In genomic region chr2:223601932-223602676, GRCh38 we compare ENCODE assay signal across 8 cellular contexts. TPM values are rescaled to one million over a fixed set of nuclear protein-coding genes. Genes with fewer than 3 reads are reported as not detected.
DNase-seq lines count a peak whose midpoint lies in the region; ATAC-seq and TF ChIP-seq lines count a peak whose summit lies in the region.

Gene SCG2 (minus strand): TSS chr2:223602361. CDS start chr2:223599282, 3,079 bp downstream.

- H3K4me3 Mint-ChIP-seq in activated T-helper 2 cell treated with anti-CD3 and anti-CD28 coated beads, Interferon-gamma antibody, Interleukin-2, Interleukin-4, amounts not matched to agents 10 μg/mL and 5 μg/mL and 100 μg/mL, durations not matched to agents 14 hours and 24 hours and 36 hours (ENCODE audit: low read depth), result no peak within 1 kb of the TSS

- H3K36me3 ChIP-seq in BJ (ENCODE audit: control insufficient read depth, insufficient read depth, low read length) (no peaks in the 10 kb centered on the region), parathyroid adenoma (ENCODE audit: control insufficient read depth, insufficient read depth, low read length) (no peaks in the 10 kb centered on the region)

- H3K27ac Mint-ChIP-seq in activated T-helper 2 cell treated with anti-CD3 and anti-CD28 coated beads, Interferon-gamma antibody, Interleukin-2, Interleukin-4, amounts not matched to agents 10 μg/mL and 5 μg/mL and 100 μg/mL, durations not matched to agents 14 hours and 24 hours and 36 hours, result no peak within 1 kb of the TSS

- no peaks in the 10 kb centered on the region for H3K27me3 ChIP-seq in BJ (ENCODE audit: control insufficient read depth, insufficient read depth, low read length)
- H3K27me3 ChIP-seq in parathyroid adenoma (ENCODE audit: control insufficient read depth, insufficient read depth, low read length), result no peaks in the 10 kb centered on the region

- POLR2A ChIA-PET in BJ (lab: Charles Lee), result no interaction called here

- H3K9ac ChIP-seq in parathyroid adenoma, result no peak within 1 kb of the TSS

- CTCF ChIA-PET in BJ (lab: Yijun Ruan, JAX), result interaction anchor here (0.6 to 1.3 kb wide), 5 partner anchors 59 to 1777 kb away, joined by 3 to 5 read pairs (median 3); no protein-coding TSS in a partner anchor

- no peaks in the 10 kb centered on the region for H3K9me3 Mint-ChIP-seq in activated T-helper 2 cell treated with anti-CD3 and anti-CD28 coated beads, Interferon-gamma antibody, Interleukin-2, Interleukin-4, amounts not matched to agents 10 μg/mL and 5 μg/mL and 100 μg/mL, durations not matched to agents 14 hours and 24 hours and 36 hours

- H2AFZ ChIP-seq in parathyroid adenoma, result peak within 1 kb of the TSS; percentile 45

- DNase-seq in BJ (ENCODE audit: low read depth) (no peak), NCI-H69 (lab: John Stamatoyannopoulos, UW) (peak; percentile 88), head of caudate nucleus (peak; percentile 60 to 93 (median 80)), germinal center (ENCODE audit: low spot score) (no peak)
- DNase-seq in activated T-helper 2 cell treated with anti-CD3 and anti-CD28 coated beads, Interferon-gamma antibody, Interleukin-2, Interleukin-4, amounts not matched to agents 10 μg/mL and 5 μg/mL and 100 μg/mL, durations not matched to agents 14 hours and 24 hours and 36 hours (ENCODE audit: low spot score), result peak; percentile 33

- peak; percentile 44; the same call in 1 of the 2 replicates for TF ChIP-seq CTCF in BJ (IDR thresholded peaks at IDR 0.05; ENCODE audit: insufficient read depth, low read depth, low read length)
- peak; percentile 58 for TF ChIP-seq CTCF in parathyroid adenoma (IDR thresholded peaks at IDR 0.05)

- H3K27me3 Mint-ChIP-seq in activated T-helper 2 cell treated with anti-CD3 and anti-CD28 coated beads, Interferon-gamma antibody, Interleukin-2, Interleukin-4, amounts not matched to agents 10 μg/mL and 5 μg/mL and 100 μg/mL, durations not matched to agents 14 hours and 24 hours and 36 hours (ENCODE audit: low read depth), result peaks cover 5% of the 10 kb centered on the region

- H3K4me1 ChIP-seq in parathyroid adenoma, result peaks cover 8% of the 10 kb centered on the region

- no peaks in the 10 kb centered on the region for H3K79me2 ChIP-seq in parathyroid adenoma

- peak; percentile 63 for ATAC-seq in GM19025 (IDR thresholded peaks at IDR 0.05; ENCODE audit: low read depth, unreplicated experiment)
- ATAC-seq in HG03378 (IDR thresholded peaks at IDR 0.05; ENCODE audit: unreplicated experiment), result peak; percentile 87

- no peaks in the 10 kb centered on the region for H3K9me3 ChIP-seq in parathyroid adenoma (ENCODE audit: control insufficient read depth, low read length)

- H3K4me1 Mint-ChIP-seq in activated T-helper 2 cell treated with anti-CD3 and anti-CD28 coated beads, Interferon-gamma antibody, Interleukin-2, Interleukin-4, amounts not matched to agents 10 μg/mL and 5 μg/mL and 100 μg/mL, durations not matched to agents 14 hours and 24 hours and 36 hours (ENCODE audit: low read depth), result peaks cover 2% of the 10 kb centered on the region

- H3K4me3 ChIP-seq in BJ (ENCODE audit: low read depth, low read length) (no peak within 1 kb of the TSS), parathyroid adenoma (ENCODE audit: low read depth, low read length) (no peak within 1 kb of the TSS)

- peak within 1 kb of the TSS; percentile 2 for H3K4me2 ChIP-seq in parathyroid adenoma (ENCODE audit: low read length)

- intact Hi-C loops in activated T-helper 2 cell treated with anti-CD3 and anti-CD28 coated beads, Interferon-gamma antibody, Interleukin-2, Interleukin-4, amounts not matched to agents 10 μg/mL and 5 μg/mL and 100 μg/mL, durations not matched to agents 14 hours and 24 hours and 36 hours (cut with micrococcal nuclease), result no loop called here
- intact Hi-C loops in head of caudate nucleus (cut with DNase I), result no loop called here

- H3K27ac ChIP-seq in parathyroid adenoma, result peak within 1 kb of the TSS; percentile 25

- H3K36me3 Mint-ChIP-seq in activated T-helper 2 cell treated with anti-CD3 and anti-CD28 coated beads, Interferon-gamma antibody, Interleukin-2, Interleukin-4, amounts not matched to agents 10 μg/mL and 5 μg/mL and 100 μg/mL, durations not matched to agents 14 hours and 24 hours and 36 hours (ENCODE audit: low read depth), result no peaks in the 10 kb centered on the region

RNA-seq across cellular contexts. Expression of gene SCG2, which starts in this region (rescaled TPM):
- polyA plus RNA-seq in BJ (2011; rRNA removed), result 0.17 and 0.26 TPM in 2 replicates
- polyA minus RNA-seq in BJ (2011; rRNA and poly(A)+ RNA removed), result 0.05 TPM in 1 of 2 replicates, not detected in the other
- 0.07 TPM in 1 of 2 replicates, not detected in the other for total RNA-seq in activated T-helper 2 cell treated with anti-CD3 and anti-CD28 coated beads, Interferon-gamma antibody, Interleukin-2, Interleukin-4, amounts not matched to agents 10 μg/mL and 5 μg/mL and 100 μg/mL, durations not matched to agents 14 hours and 24 hours and 36 hours

Comparison
In these comparisons a context has a peak if more than half of its experiments do, and no peak if none do; other contexts are left out.
1. Peak in DNase-seq in activated T-helper 2 cell treated with anti-CD3 and anti-CD28 coated beads, Interferon-gamma antibody, Interleukin-2, Interleukin-4, amounts not matched to agents 10 μg/mL and 5 μg/mL and 100 μg/mL, durations not matched to agents 14 hours and 24 hours and 36 hours; RNA of the gene not detected or under 1 TPM.
2. DNase-seq: peak in NCI-H69 (single experiment) and head of caudate nucleus (42 of 42); none in BJ (single experiment) and germinal center (single experiment).